Comparison of ENCODE assay signal across 7 cellular contexts in the genomic region with DNA sequence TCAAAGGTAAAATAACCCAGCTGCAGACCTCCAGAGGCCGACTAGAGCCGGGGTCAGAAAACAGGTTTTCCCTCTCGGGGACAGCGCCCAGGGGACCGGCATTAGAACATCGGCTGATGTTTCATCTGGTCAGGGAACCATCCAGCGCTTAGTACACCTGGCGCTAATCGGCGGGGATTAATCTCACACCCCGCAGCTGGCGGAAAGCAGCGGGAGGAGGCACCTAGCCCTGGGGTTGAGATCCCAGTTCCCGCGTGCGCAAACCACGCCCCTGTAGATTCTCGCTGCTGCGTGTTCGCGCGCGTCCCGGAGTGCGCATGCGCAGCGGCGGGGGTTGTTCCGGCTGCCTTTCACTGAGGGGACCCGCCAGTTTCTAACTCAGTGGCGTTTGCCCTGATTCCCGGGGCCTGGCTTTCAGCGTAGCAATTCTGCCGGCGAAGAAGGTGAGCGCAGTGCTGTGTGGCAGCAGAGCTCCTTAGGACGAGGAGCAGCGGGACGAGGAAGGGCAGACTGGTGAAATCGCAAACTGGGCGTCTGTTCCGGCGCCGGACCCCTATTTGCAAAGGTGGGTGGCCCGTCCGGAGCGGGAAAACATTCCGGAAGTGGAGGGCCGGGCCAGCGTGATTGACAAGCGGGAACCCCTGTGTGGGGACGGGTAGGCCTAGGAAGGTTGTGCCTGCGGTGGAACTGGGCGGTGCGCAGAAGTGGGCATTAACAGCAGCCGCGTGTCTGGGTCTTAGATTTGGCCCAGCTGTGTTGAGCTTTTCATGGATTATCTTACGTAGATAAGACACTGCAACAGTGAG. TPM values are rescaled to one million over a fixed set of nuclear protein-coding genes. Genes with fewer than 3 reads are reported as not detected.
DNase-seq lines count a peak whose midpoint lies in the region; ATAC-seq, FAIRE-seq and TF ChIP-seq lines count a peak whose summit lies in the region.
"Not testable (repeated sequence)": the region's sequence is repeated elsewhere in the genome, so short reads cannot be mapped to it uniquely, and the experiment has no call there.

A gene (plus strand): TSS at position 334 of the 806 bp plus-strand sequence. CDS start 4,534 bp downstream, outside the sequence.

- H3K4me1 Mint-ChIP-seq in T-helper 2 cell treated with Interferon-gamma antibody and Interleukin-4, amounts not matched to agents 5 μg/mL and 100 μg/mL, for 36 hours (ENCODE audit: low read depth) = peaks cover 26% of the 10 kb centered on the region
- not testable (repeated sequence) for H3K4me1 Mint-ChIP-seq in astrocyte (ENCODE audit: low read depth, unreplicated experiment)

- H3K4me1 ChIP-seq in astrocyte (ENCODE audit: insufficient read depth, low read length); hepatocyte (ENCODE audit: insufficient read depth): not testable (repeated sequence)

- not testable (repeated sequence) for H4K20me1 ChIP-seq in astrocyte (ENCODE audit: insufficient read depth, low read length); hepatocyte (ENCODE audit: insufficient read depth, poor library complexity, severe bottlenecking)

- WGBS in hepatocyte (ENCODE audit: low lambda C conversion rate, missing lambda C conversion rate) = under 1% methylated on average over 58 of the region's 58 CpGs

- DNase-seq in GM18507 (ENCODE audit: extremely low spot score, insufficient read length, low read depth) = peak; percentile 69
- DNase-seq in NCI-H2029 (lab: John Stamatoyannopoulos, UW) = peak; percentile 92
- DNase-seq in T-helper 2 cell treated with Interferon-gamma antibody and Interleukin-4, amounts not matched to agents 5 μg/mL and 100 μg/mL, for 36 hours (ENCODE audit: low spot score) = peak; percentile 94
- DNase-seq in astrocyte (ENCODE audit: low read depth) = peak; percentile 84
- peak; percentile 91 for DNase-seq in hepatocyte (ENCODE audit: low spot score)
- peak; percentile 78 for DNase-seq in retinal pigment epithelial cell (ENCODE audit: low read depth)

- H3K9me2 ChIP-seq in hepatocyte (replicated peaks; ENCODE audit: insufficient read depth) = not testable (repeated sequence)

- H3K27me3 Mint-ChIP-seq in T-helper 2 cell treated with Interferon-gamma antibody and Interleukin-4, amounts not matched to agents 5 μg/mL and 100 μg/mL, for 36 hours (ENCODE audit: low read depth); astrocyte (ENCODE audit: low read depth, unreplicated experiment): not testable (repeated sequence)

- peak; percentile 71 for FAIRE-seq in GM18507 (lab: Jason Lieb, UNC)
- FAIRE-seq in astrocyte (lab: Jason Lieb, UNC) = not testable (repeated sequence)

- H3K4me3 ChIP-seq in astrocyte (ENCODE audit: insufficient read depth, low read depth, low read length) (peak within 1 kb of the TSS; percentile 90), hepatocyte (peak within 1 kb of the TSS; percentile 62), retinal pigment epithelial cell (ENCODE audit: low read length) (peak within 1 kb of the TSS; percentile 50)

- H3K27ac ChIP-seq in astrocyte (ENCODE audit: low read depth, low read length) = peak within 1 kb of the TSS; percentile 80
- H3K27ac ChIP-seq in hepatocyte = peak within 1 kb of the TSS; percentile 91

- not testable (repeated sequence) for H3K36me3 Mint-ChIP-seq in T-helper 2 cell treated with Interferon-gamma antibody and Interleukin-4, amounts not matched to agents 5 μg/mL and 100 μg/mL, for 36 hours (ENCODE audit: low read depth); astrocyte (ENCODE audit: low read depth, unreplicated experiment)

- not testable (repeated sequence) for H3K9me3 ChIP-seq in astrocyte (ENCODE audit: insufficient read depth, low read depth, low read length); hepatocyte (ENCODE audit: low read depth)

- H2AFZ ChIP-seq in astrocyte (ENCODE audit: low read depth, low read length) (peak within 1 kb of the TSS; percentile 97), hepatocyte (peak within 1 kb of the TSS; percentile 80)

- not testable (repeated sequence) for H3K27me3 ChIP-seq in astrocyte (ENCODE audit: insufficient read depth, low read length); hepatocyte

- ATAC-seq in HG02973 (IDR thresholded peaks at IDR 0.05; ENCODE audit: unreplicated experiment) = peak; percentile 91

- H3K4me3 Mint-ChIP-seq in T-helper 2 cell treated with Interferon-gamma antibody and Interleukin-4, amounts not matched to agents 5 μg/mL and 100 μg/mL, for 36 hours = peak within 1 kb of the TSS; percentile 98
- peak within 1 kb of the TSS; percentile 92 for H3K4me3 Mint-ChIP-seq in astrocyte (ENCODE audit: unreplicated experiment)

- H3K79me2 ChIP-seq in astrocyte (ENCODE audit: insufficient read depth, low read length) = peaks cover 20% of the 10 kb centered on the region
- peaks cover 14% of the 10 kb centered on the region for H3K79me2 ChIP-seq in hepatocyte

- H3K9ac ChIP-seq in astrocyte (ENCODE audit: low read length) = peak within 1 kb of the TSS; percentile 91

- TF ChIP-seq CTCF in astrocyte (IDR thresholded peaks at IDR 0.05; ENCODE audit: insufficient read depth, low read depth, low read length); hepatocyte (IDR thresholded peaks at IDR 0.05; ENCODE audit: poor library complexity); retinal pigment epithelial cell (conservative IDR thresholded peaks at IDR 0.05; ENCODE audit: low read depth, low read length): not testable (repeated sequence)

- H3K27ac Mint-ChIP-seq in T-helper 2 cell treated with Interferon-gamma antibody and Interleukin-4, amounts not matched to agents 5 μg/mL and 100 μg/mL, for 36 hours = peak within 1 kb of the TSS; percentile 94
- peak within 1 kb of the TSS; percentile 72 for H3K27ac Mint-ChIP-seq in astrocyte (ENCODE audit: unreplicated experiment)

- not testable (repeated sequence) for H3K36me3 ChIP-seq in astrocyte (ENCODE audit: insufficient read depth, low read length); hepatocyte (replicated peaks; ENCODE audit: insufficient read depth, low read depth)

- H3K4me2 ChIP-seq in astrocyte (ENCODE audit: low read length) = peak within 1 kb of the TSS; percentile 100
- H3K4me2 ChIP-seq in hepatocyte = peak within 1 kb of the TSS; percentile 88

- not testable (repeated sequence) for H3K9me3 Mint-ChIP-seq in T-helper 2 cell treated with Interferon-gamma antibody and Interleukin-4, amounts not matched to agents 5 μg/mL and 100 μg/mL, for 36 hours; astrocyte (ENCODE audit: unreplicated experiment)

RNA-seq across cellular contexts. Expression of the gene that starts here (rescaled TPM):
- total RNA-seq in astrocyte = 8.2 and 12.8 TPM in 2 replicates
- total RNA-seq in hepatocyte = 18.6 and 24.8 TPM in 2 replicates
- polyA plus RNA-seq in hepatocyte = 29.7 and 37.3 TPM in 2 replicates

Comparison
In these comparisons a context has a peak if more than half of its experiments do, and no peak if none do; other contexts are left out.
1. Peak in every context shown above with its lines: DNase-seq, ATAC-seq, H3K4me3 ChIP-seq and H3K27ac ChIP-seq.